ENCODE assay signal across 11 cellular contexts in the genomic region with DNA sequence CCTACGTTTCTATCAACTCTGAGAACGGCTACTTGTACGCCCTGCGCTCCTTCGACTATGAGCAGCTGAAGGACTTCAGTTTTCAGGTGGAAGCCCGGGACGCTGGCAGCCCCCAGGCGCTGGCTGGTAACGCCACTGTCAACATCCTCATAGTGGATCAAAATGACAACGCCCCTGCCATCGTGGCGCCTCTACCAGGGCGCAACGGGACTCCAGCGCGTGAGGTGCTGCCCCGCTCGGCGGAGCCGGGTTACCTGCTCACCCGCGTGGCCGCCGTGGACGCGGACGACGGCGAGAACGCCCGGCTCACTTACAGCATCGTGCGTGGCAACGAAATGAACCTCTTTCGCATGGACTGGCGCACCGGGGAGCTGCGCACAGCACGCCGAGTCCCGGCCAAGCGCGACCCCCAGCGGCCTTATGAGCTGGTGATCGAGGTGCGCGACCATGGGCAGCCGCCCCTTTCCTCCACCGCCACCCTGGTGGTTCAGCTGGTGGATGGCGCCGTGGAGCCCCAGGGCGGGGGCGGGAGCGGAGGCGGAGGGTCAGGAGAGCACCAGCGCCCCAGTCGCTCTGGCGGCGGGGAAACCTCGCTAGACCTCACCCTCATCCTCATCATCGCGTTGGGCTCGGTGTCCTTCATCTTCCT. TPM values are rescaled to one million over a fixed set of nuclear protein-coding genes. Genes with fewer than 3 reads are reported as not detected.
DNase-seq lines count a peak whose midpoint lies in the region; ATAC-seq and TF ChIP-seq lines count a peak whose summit lies in the region.
"Had no signal": no experiment of that assay in that cellular context is flagged by ENCODE, and none has a peak within 500 bp of the region (broad histone marks: within the 10 kb centered on the region; RNA-seq: fewer than 3 reads in every experiment).

No MANE protein-coding gene starts in this region.

- CTCF ChIA-PET in activated CD4-positive, alpha-beta T cell treated with anti-CD3 and anti-CD28 coated beads for 36 hours (lab: Charles Lee): no interaction called here

- intact Hi-C loops in activated CD4-positive, alpha-beta T cell treated with anti-CD3 and anti-CD28 coated beads for 36 hours (cut with DNase I, micrococcal nuclease): no loop called here
- intact Hi-C loops in testis (cut with DNase I; ENCODE audit: low total_unique reads): no loop called here

- H3K4me3 Mint-ChIP-seq in activated CD4-positive, alpha-beta T cell treated with anti-CD3 and anti-CD28 coated beads for 36 hours: no peak overlapping the region
- H3K4me3 Mint-ChIP-seq: CD8-positive, alpha-beta memory T cell had no signal

- peaks cover 2% of the 10 kb centered on the region for H3K27me3 ChIP-seq in layer of hippocampus (ENCODE audit: control insufficient read depth, insufficient read depth, low read length)
- no peaks in the 10 kb centered on the region for H3K27me3 ChIP-seq in testis

- TF ChIP-seq CTCF in testis (IDR thresholded peaks at IDR 0.05): no peak

- peak; percentile 13 for DNase-seq in activated CD4-positive, alpha-beta T cell treated with anti-CD3 and anti-CD28 coated beads for 36 hours
- no peak for DNase-seq in activated CD4-positive, alpha-beta T cell treated with anti-CD3 and anti-CD28 coated beads, Interleukin-2, amount 50 U/mL, for 4 hours
- peak; percentile 70 for DNase-seq in astrocyte of the hippocampus (ENCODE audit: low read depth, low spot score)
- no peak for DNase-seq in testis
- no peak for DNase-seq in cerebellum (ENCODE audit: low spot score)
- DNase-seq in HT-29 (ENCODE audit: low spot score): no peak
- DNase-seq: CD8-positive, alpha-beta memory T cell; RPMI8226; stimulated activated CD4-positive, alpha-beta T cell treated with anti-CD3 and anti-CD28 coated beads, Interleukin-4, amount 100 ng/mL, for 4 hours had no signal

- peaks cover 3% of the 10 kb centered on the region for H3K36me3 Mint-ChIP-seq in activated CD4-positive, alpha-beta T cell treated with anti-CD3 and anti-CD28 coated beads for 36 hours (ENCODE audit: low read depth)

- H3K4me3 ChIP-seq in testis: peak overlapping the region; percentile 11 to 29

- ATAC-seq in activated CD4-positive, alpha-beta T cell treated with anti-CD3 and anti-CD28 coated beads for 36 hours: no peak
- no peak for ATAC-seq in HG02798 (IDR thresholded peaks at IDR 0.05; ENCODE audit: poor library complexity, unreplicated experiment)

- H3K9me3 Mint-ChIP-seq in activated CD4-positive, alpha-beta T cell treated with anti-CD3 and anti-CD28 coated beads for 36 hours (ENCODE audit: low read depth): no peaks in the 10 kb centered on the region

- peaks cover 6% of the 10 kb centered on the region for H3K4me1 ChIP-seq in testis

- no peak overlapping the region for H3K27ac Mint-ChIP-seq in activated CD4-positive, alpha-beta T cell treated with anti-CD3 and anti-CD28 coated beads for 36 hours
- H3K27ac Mint-ChIP-seq: CD8-positive, alpha-beta memory T cell had no signal

- POLR2A ChIA-PET in activated CD4-positive, alpha-beta T cell treated with anti-CD3 and anti-CD28 coated beads for 36 hours (lab: Charles Lee): no interaction called here

- peak overlapping the region; percentile 87 for H3K27ac ChIP-seq in layer of hippocampus (ENCODE audit: low read depth, low read length)
- H3K27ac ChIP-seq in testis: no peak overlapping the region

- H3K9me3 ChIP-seq in testis: no peaks in the 10 kb centered on the region

- H3K27me3 Mint-ChIP-seq in activated CD4-positive, alpha-beta T cell treated with anti-CD3 and anti-CD28 coated beads for 36 hours: peaks cover 63% of the 10 kb centered on the region

- TF ChIP-seq POLR2A in testis (IDR thresholded peaks at IDR 0.05): no peak

- peaks cover 27% of the 10 kb centered on the region for H3K4me1 Mint-ChIP-seq in activated CD4-positive, alpha-beta T cell treated with anti-CD3 and anti-CD28 coated beads for 36 hours

- 0 to 1% methylated on average over 1 to 63 of the region's 63 CpGs for WGBS in testis, 2 donors

- H3K36me3 ChIP-seq in testis (ENCODE audit: low read depth, missing control alignments): no peaks in the 10 kb centered on the region

RNA-seq across cellular contexts. Expression of a gene that starts 2.7 kb away (rescaled TPM):
- not detected for total RNA-seq in activated CD4-positive, alpha-beta T cell treated with anti-CD3 and anti-CD28 coated beads for 36 hours
- total RNA-seq in testis: 1 to 10 TPM; 3.3 to 7.2 TPM
- polyA plus RNA-seq in testis (ENCODE audit: insufficient read depth, low read depth, low replicate concordance): 5.2 TPM
- total RNA-seq in cerebellum: 29.9 TPM
- total RNA-seq in HT-29 (2014; rRNA removed; shearing (Covaris generic)): not detected in 2 replicates
- total RNA-seq: CD8-positive, alpha-beta memory T cell had no signal
- polyA plus RNA-seq: CD8-positive, alpha-beta memory T cell had no signal

Comparison
In these comparisons a context has a peak if more than half of its experiments do, and no peak if none do; other contexts are left out.
1. DNase-seq: peak in activated CD4-positive, alpha-beta T cell treated with anti-CD3 and anti-CD28 coated beads for 36 hours (single experiment) and astrocyte of the hippocampus (single experiment); none in activated CD4-positive, alpha-beta T cell treated with anti-CD3 and anti-CD28 coated beads, Interleukin-2, amount 50 U/mL, for 4 hours (0 of 2), testis (single experiment), cerebellum (single experiment) and HT-29 (single experiment).